ENCODE assay signal across 1 cellular context in genomic region chr1:207302618-207303408, GRCh38.
TF ChIP-seq lines count a peak whose summit lies in the region.

No MANE protein-coding gene starts in this region.

TF ChIP-seq in HepG2, 621 proteins besides CTCF, POLR2A, EP300 and RAD21:
- TF ChIP-seq KDM4B (CRISPR knock-in tag; IDR thresholded peaks at IDR 0.05) (no peak), CREB1 (IDR thresholded peaks at IDR 0.05) (0 out of 2 replicates have a peak, but pooled peaks have one; percentile 4), CREB1 (CRISPR knock-in tag; IDR thresholded peaks at IDR 0.05) (no peak), ZNF12 (CRISPR knock-in tag; IDR thresholded peaks at IDR 0.05) (no peak), LCORL (IDR thresholded peaks at IDR 0.05) (peak; percentile 90), LCORL (CRISPR knock-in tag; IDR thresholded peaks at IDR 0.05) (no peak), ATF7 (IDR thresholded peaks at IDR 0.05) (peak; percentile 65), ATF7 (CRISPR knock-in tag; IDR thresholded peaks at IDR 0.05) (no peak)
